In the genomic region with DNA sequence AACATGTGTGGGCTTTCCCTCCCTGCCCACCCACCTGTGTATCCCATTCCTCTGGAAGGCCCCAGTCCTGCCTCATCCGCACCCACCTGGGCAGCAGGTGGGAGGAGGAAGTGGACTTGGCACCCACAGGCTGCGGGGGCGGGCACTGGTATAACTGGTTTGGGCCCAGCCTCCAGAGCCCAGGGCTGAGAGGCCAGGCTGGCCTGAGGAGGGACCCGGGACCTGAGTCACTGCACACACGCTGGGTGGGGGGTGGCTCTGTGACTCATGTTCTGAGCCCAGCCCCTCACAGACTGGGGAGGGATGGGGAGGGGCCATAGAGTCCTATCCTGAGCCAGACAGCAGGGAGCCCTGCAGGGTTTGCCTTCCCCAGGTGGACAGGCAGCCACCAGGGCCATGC, we compare ENCODE assay signal across 8 cellular contexts. TPM values are rescaled to one million over a fixed set of nuclear protein-coding genes. Genes with fewer than 3 reads are reported as not detected.
A peak's percentile ranks its signal among the peaks of the same experiment; 100 is the strongest.
DNase-seq lines count a peak whose midpoint lies in the region; ATAC-seq, FAIRE-seq and TF ChIP-seq lines count a peak whose summit lies in the region.

No MANE protein-coding gene starts in this region.

- H4K20me1 ChIP-seq in HepG2 (ENCODE audit: insufficient read depth, low read length) = no peaks in the 10 kb centered on the region

- no peak overlapping the region for H3K4me2 ChIP-seq in HepG2 (ENCODE audit: low read depth, low read length)

- H3K9me3 ChIP-seq in HepG2 (ENCODE audit: low read length) = no peaks in the 10 kb centered on the region

- TF ChIP-seq POLR2A in HepG2 (IDR thresholded peaks at IDR 0.05; ENCODE audit: insufficient read depth in 1 of 2, low read depth in 2 of 2, low read length in 2 of 2) = no peak

- no peak overlapping the region for H3K9ac ChIP-seq in HepG2 (ENCODE audit: insufficient read depth, low read depth, low read length)

- intact Hi-C loops in HepG2 (cut with micrococcal nuclease; ENCODE audit: unreplicated experiment) = no loop called here

- TF ChIP-seq CTCF in brain microvascular endothelial cell (IDR thresholded peaks at IDR 0.05; ENCODE audit: low read depth, low read length, missing control alignments) (no peak), HepG2 (CRISPR knock-in tag; IDR thresholded peaks at IDR 0.05) (no peak)

- POLR2A ChIA-PET in HepG2 (lab: Yijun Ruan, JAX) = interaction anchor here (1.1 kb wide), 1 partner anchor 9 kb away, joined by 3 read pairs; no protein-coding TSS in a partner anchor

- ATAC-seq in HepG2 (peak; percentile 74), HG03135 (IDR thresholded peaks at IDR 0.05; ENCODE audit: unreplicated experiment) (no peak), GM21515 (IDR thresholded peaks at IDR 0.05; ENCODE audit: unreplicated experiment) (no peak)

- TF ChIP-seq EP300 in HepG2 (IDR thresholded peaks at IDR 0.05; ENCODE audit: low read depth in 2 of 2, low read length in 2 of 2) = no peak
- no peak for TF ChIP-seq EP300 in HepG2 (CRISPR knock-in tag; IDR thresholded peaks at IDR 0.05; ENCODE audit: borderline replicate concordance)

- no peak overlapping the region for H2AFZ ChIP-seq in HepG2 (ENCODE audit: low read length)

- no TSS peak for BruUV-seq in HepG2 (replicated peaks; lab: Mats Ljungman, UMichigan)

- peak; percentile 87 for DNase-seq in ACHN
- DNase-seq in HT-29 (ENCODE audit: low spot score) = peak; percentile 100
- DNase-seq in brain microvascular endothelial cell = peak; percentile 86
- DNase-seq in HepG2 (ENCODE audit: low spot score) = peak; percentile 69
- no peak for DNase-seq in NOMO-1 (lab: John Stamatoyannopoulos, UW; ENCODE audit: unreplicated experiment in 2 of 2)
- DNase-seq in stimulated activated CD4-positive, alpha-beta T cell treated with anti-CD3 and anti-CD28 coated beads, Interleukin-2, amount 100 ng/mL, for 24 hours = no peak

- in situ Hi-C loops in ACHN (cut with HindIII; ENCODE audit: low pct_ligation_motif_present, low pct_unique_long_range_greater_than_20kb, low sequenced_read_pairs) (no loop called here), brain microvascular endothelial cell (cut with HindIII; ENCODE audit: low pct_ligation_motif_present, low sequenced_read_pairs) (no loop called here), HepG2 (cut with HindIII; ENCODE audit: extremely low pct_ligation_motif_present, low pct_unique_long_range_greater_than_20kb) (no loop called here)

- peaks cover 16% of the 10 kb centered on the region for H3K4me1 ChIP-seq in HepG2 (ENCODE audit: insufficient read depth, low read length)

- peak overlapping the region; percentile 15 for H3K4me3 ChIP-seq in brain microvascular endothelial cell (ENCODE audit: low read depth, low read length)
- H3K4me3 ChIP-seq in HepG2 (replicated peaks in 1 of 3; ENCODE audit: insufficient read depth in 1 of 3, low read depth in 2 of 3, low read length in 3 of 3) = no peak overlapping the region

- no peak for TF ChIP-seq RAD21 in HepG2 (CRISPR knock-in tag; IDR thresholded peaks at IDR 0.05)

- no peak for FAIRE-seq in HepG2 (lab: Jason Lieb, UNC)

- CTCF ChIA-PET in HepG2 (lab: Yijun Ruan, JAX; ENCODE audit: low intra/inter-chr PET ratio, low total read pairs) = no interaction called here

- H3K36me3 ChIP-seq in brain microvascular endothelial cell (replicated peaks) (no peaks in the 10 kb centered on the region), HepG2 (replicated peaks in 1 of 2; ENCODE audit: control insufficient read depth in 1 of 2, insufficient read depth in 2 of 2, low read length in 2 of 2) (no peaks in the 10 kb centered on the region)

- peak overlapping the region; percentile 33 for H3K27ac ChIP-seq in brain microvascular endothelial cell
- no peak overlapping the region for H3K27ac ChIP-seq in HepG2 (ENCODE audit: extremely low read length, insufficient read depth, low read length)

- WGBS in HepG2 (ENCODE audit: low lambda C conversion rate) = 11% methylated on average over 3 of the region's 5 CpGs

- no peaks in the 10 kb centered on the region for H3K79me2 ChIP-seq in HepG2 (ENCODE audit: insufficient read depth, low read length)

- H3K27me3 ChIP-seq in brain microvascular endothelial cell (replicated peaks) (no peaks in the 10 kb centered on the region), HepG2 (ENCODE audit: control insufficient read depth in 1 of 2, insufficient read depth in 2 of 2, low read length in 2 of 2) (no peaks in the 10 kb centered on the region)

TF ChIP-seq in HepG2, 621 proteins besides CTCF, POLR2A, EP300 and RAD21 (continues in another document):
- TF ChIP-seq KDM2A (CRISPR knock-in tag; IDR thresholded peaks at IDR 0.05; ENCODE audit: borderline replicate concordance, low read depth) = peak; percentile 30; the same call in 1 of the 2 replicates
- no peak for TF ChIP-seq ZFP90 (CRISPR knock-in tag; IDR thresholded peaks at IDR 0.05; ENCODE audit: borderline replicate concordance)
- 0 out of 2 replicates have a peak, but pooled peaks have one; percentile 9 for TF ChIP-seq RBFOX2 (IDR thresholded peaks at IDR 0.05; ENCODE audit: low read depth, low read length)
- peak; percentile 79 for TF ChIP-seq SRSF1 (optimal IDR thresholded peaks at IDR 0.05; ENCODE audit: low read depth, low read length)
- TF ChIP-seq, protein P1, sequence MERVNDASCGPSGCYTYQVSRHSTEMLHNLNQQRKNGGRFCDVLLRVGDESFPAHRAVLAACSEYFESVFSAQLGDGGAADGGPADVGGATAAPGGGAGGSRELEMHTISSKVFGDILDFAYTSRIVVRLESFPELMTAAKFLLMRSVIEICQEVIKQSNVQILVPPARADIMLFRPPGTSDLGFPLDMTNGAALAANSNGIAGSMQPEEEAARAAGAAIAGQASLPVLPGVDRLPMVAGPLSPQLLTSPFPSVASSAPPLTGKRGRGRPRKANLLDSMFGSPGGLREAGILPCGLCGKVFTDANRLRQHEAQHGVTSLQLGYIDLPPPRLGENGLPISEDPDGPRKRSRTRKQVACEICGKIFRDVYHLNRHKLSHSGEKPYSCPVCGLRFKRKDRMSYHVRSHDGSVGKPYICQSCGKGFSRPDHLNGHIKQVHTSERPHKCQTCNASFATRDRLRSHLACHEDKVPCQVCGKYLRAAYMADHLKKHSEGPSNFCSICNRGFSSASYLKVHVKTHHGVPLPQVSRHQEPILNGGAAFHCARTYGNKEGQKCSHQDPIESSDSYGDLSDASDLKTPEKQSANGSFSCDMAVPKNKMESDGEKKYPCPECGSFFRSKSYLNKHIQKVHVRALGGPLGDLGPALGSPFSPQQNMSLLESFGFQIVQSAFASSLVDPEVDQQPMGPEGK (CRISPR knock-in tag; IDR thresholded peaks at IDR 0.05) = peak; percentile 77
- peak; percentile 21; the same call in 1 of the 2 replicates for TF ChIP-seq ETV5 (CRISPR knock-in tag; IDR thresholded peaks at IDR 0.05; ENCODE audit: borderline replicate concordance)

RNA-seq across cellular contexts. Expression of a gene that starts 16.7 kb away (rescaled TPM):
- total RNA-seq in HT-29 (2014; rRNA removed; shearing (Covaris generic)) = 345 and 406 TPM in 2 replicates
- total RNA-seq in HepG2 (2016; rRNA removed; fragmentation: Illumina TruSeq; extraction: Trizol) = 0.36 and 0.55 TPM in 2 replicates
- total RNA-seq in HepG2 (2016; cell fraction: cytosol; rRNA removed; fragmentation: Illumina TruSeq; extraction: Trizol; ENCODE audit: low read depth) = 0.40 TPM in 1 of 2 replicates, not detected in the other
- 0.27 and 0.56 TPM in 2 replicates for total RNA-seq in HepG2 (2016; cell fraction: insoluble cytoplasmic fraction; rRNA removed; fragmentation: Illumina TruSeq; extraction: Trizol)
- total RNA-seq in HepG2 (2016; cell fraction: membrane; rRNA removed; fragmentation: Illumina TruSeq; extraction: Trizol) = 0.31 and 0.65 TPM in 2 replicates
- not detected in 2 replicates for total RNA-seq in HepG2 (2016; cell fraction: nucleus; rRNA removed; fragmentation: Illumina TruSeq; extraction: Trizol)
- polyA plus RNA-seq in HepG2 (2011; rRNA removed) = 0.78 and 1.5 TPM in 2 replicates
- polyA plus RNA-seq in HepG2 (2011; cell fraction: cytosol; rRNA removed) = 2.2 and 3.8 TPM in 2 replicates
- 3.7 and 3.9 TPM in 2 replicates for polyA plus RNA-seq in HepG2 (2011; cell fraction: nucleus; rRNA removed)
- polyA plus RNA-seq in HepG2 (2012) = 1.5 and 2.9 TPM in 2 replicates
- 1.1 and 1.5 TPM in 2 replicates for polyA plus RNA-seq in HepG2 (2016; cell fraction: cytosol; fragmentation: Illumina TruSeq; extraction: Trizol; ENCODE audit: low read depth)
- polyA plus RNA-seq in HepG2 (2016; cell fraction: insoluble cytoplasmic fraction; fragmentation: Illumina TruSeq; extraction: Trizol; ENCODE audit: low read depth) = 2.2 and 2.4 TPM in 2 replicates
- polyA plus RNA-seq in HepG2 (2016; cell fraction: membrane; fragmentation: Illumina TruSeq; extraction: Trizol; ENCODE audit: low read depth) = 1.2 and 1.5 TPM in 2 replicates
- polyA plus RNA-seq in HepG2 (2016; cell fraction: nucleus; fragmentation: Illumina TruSeq; extraction: Trizol; ENCODE audit: insufficient read depth, low read depth) = 2.0 and 2.5 TPM in 2 replicates
- 1.2 and 12.9 TPM in 2 replicates for polyA minus RNA-seq in HepG2 (2011; rRNA and poly(A)+ RNA removed; ENCODE audit: low replicate concordance)
- polyA minus RNA-seq in HepG2 (2011; cell fraction: cytosol; rRNA and poly(A)+ RNA removed) = 0.88 and 1.4 TPM in 2 replicates
- polyA minus RNA-seq in HepG2 (2011; cell fraction: nucleus; rRNA and poly(A)+ RNA removed) = 0.64 and 0.87 TPM in 2 replicates

RNA-seq across cellular contexts. Expression of a gene that starts 26.9 kb away (rescaled TPM):
- total RNA-seq in HT-29 (2014; rRNA removed; shearing (Covaris generic)) = 5.3 and 9.1 TPM in 2 replicates
- not detected in 2 replicates for total RNA-seq in HepG2 (2016; rRNA removed; fragmentation: Illumina TruSeq; extraction: Trizol)
- not detected in 2 replicates for total RNA-seq in HepG2 (2016; cell fraction: cytosol; rRNA removed; fragmentation: Illumina TruSeq; extraction: Trizol; ENCODE audit: low read depth)
- total RNA-seq in HepG2 (2016; cell fraction: insoluble cytoplasmic fraction; rRNA removed; fragmentation: Illumina TruSeq; extraction: Trizol) = not detected in 2 replicates
- total RNA-seq in HepG2 (2016; cell fraction: membrane; rRNA removed; fragmentation: Illumina TruSeq; extraction: Trizol) = not detected in 2 replicates
- total RNA-seq in HepG2 (2016; cell fraction: nucleus; rRNA removed; fragmentation: Illumina TruSeq; extraction: Trizol) = not detected in 2 replicates
- not detected in 2 replicates for polyA plus RNA-seq in HepG2 (2011; rRNA removed)
- polyA plus RNA-seq in HepG2 (2011; cell fraction: cytosol; rRNA removed) = not detected in 2 replicates
- 0.10 and 0.23 TPM in 2 replicates for polyA plus RNA-seq in HepG2 (2011; cell fraction: nucleus; rRNA removed)
- not detected in 2 replicates for polyA plus RNA-seq in HepG2 (2012)
- not detected in 2 replicates for polyA plus RNA-seq in HepG2 (2016; cell fraction: cytosol; fragmentation: Illumina TruSeq; extraction: Trizol; ENCODE audit: low read depth)
- polyA plus RNA-seq in HepG2 (2016; cell fraction: insoluble cytoplasmic fraction; fragmentation: Illumina TruSeq; extraction: Trizol; ENCODE audit: low read depth) = not detected in 2 replicates
- polyA plus RNA-seq in HepG2 (2016; cell fraction: membrane; fragmentation: Illumina TruSeq; extraction: Trizol; ENCODE audit: low read depth) = not detected in 2 replicates
- polyA plus RNA-seq in HepG2 (2016; cell fraction: nucleus; fragmentation: Illumina TruSeq; extraction: Trizol; ENCODE audit: insufficient read depth, low read depth) = not detected in 2 replicates
- 17.4 TPM in 1 of 2 replicates, not detected in the other for polyA minus RNA-seq in HepG2 (2011; rRNA and poly(A)+ RNA removed; ENCODE audit: low replicate concordance)
- polyA minus RNA-seq in HepG2 (2011; cell fraction: cytosol; rRNA and poly(A)+ RNA removed) = 0.30 and 0.70 TPM in 2 replicates
- polyA minus RNA-seq in HepG2 (2011; cell fraction: nucleus; rRNA and poly(A)+ RNA removed) = 0.52 TPM in 1 of 2 replicates, not detected in the other

Comparison
In these comparisons a context has a peak if more than half of its experiments do, and no peak if none do; other contexts are left out.
1. DNase-seq: peak in ACHN (single experiment), HT-29 (single experiment), brain microvascular endothelial cell (single experiment) and HepG2 (single experiment); none in NOMO-1 (0 of 2) and stimulated activated CD4-positive, alpha-beta T cell treated with anti-CD3 and anti-CD28 coated beads, Interleukin-2, amount 100 ng/mL, for 24 hours (0 of 2).
2. RNA of a gene that starts 16.7 kb away (total RNA-seq): 345 to 406 TPM in HT-29; 0.27 to 0.65 TPM in HepG2; every median in the first group is over 100 times any median in the second.